Comparison of ENCODE assay signal across 16 cellular contexts in genomic region chr3:172359231-172359630, GRCh38.
DNase-seq lines count a peak whose midpoint lies in the region; ATAC-seq, FAIRE-seq and TF ChIP-seq lines count a peak whose summit lies in the region.
"Had no signal": no experiment of that assay in that cellular context is flagged by ENCODE, and none has a peak within 500 bp of the region (broad histone marks: within the 10 kb centered on the region; RNA-seq: fewer than 3 reads in every experiment).

No MANE protein-coding gene starts in this region.

- no peaks in the 10 kb centered on the region for H3K9me3 ChIP-seq in kidney (ENCODE audit: control insufficient read depth in 1 of 2, low read length in 2 of 2)
- H3K9me3 ChIP-seq: HAP-1, Peyer's patch had no signal

- no peak overlapping the region for H3K9ac ChIP-seq in kidney (ENCODE audit: low read length in 2 of 2)

- H3K27ac ChIP-seq in C4-2B (no peak overlapping the region), kidney (ENCODE audit: low read depth in 2 of 2, low read length in 2 of 2) (no peak overlapping the region)
- H3K27ac ChIP-seq: Peyer's patch had no signal

- H3K36me3 ChIP-seq in kidney (ENCODE audit: control insufficient read depth in 1 of 2, insufficient read depth in 2 of 2, low read length in 2 of 2) = peaks cover 6 to 15% of the 10 kb centered on the region in 2 donors

- FAIRE-seq in kidney (lab: Jason Lieb, UNC) = no peak

- peak; percentile 21 for DNase-seq in cerebellar cortex (ENCODE audit: low spot score)
- no peak for DNase-seq in kidney
- no peak for DNase-seq in MV-4-11 (lab: John Stamatoyannopoulos, UW)
- DNase-seq: CD8-positive, alpha-beta memory T cell; EL; NCI-H1436 treated with DMSO at 0.1 percent for 48 hours; NCI-H446 treated with DMSO at 0.1 percent for 48 hours; NCI-H82; Peyer's patch; SHP77 treated with DMSO at 0.1 percent for 48 hours had no signal

- intact Hi-C loops in kidney (cut with DNase I) = no loop called here

- TF ChIP-seq EP300 in Ishikawa (IDR thresholded peaks at IDR 0.05; ENCODE audit: borderline replicate concordance) = no peak

- ATAC-seq in HG02970 (IDR thresholded peaks at IDR 0.05; ENCODE audit: low FRiP score, unreplicated experiment) = no peak
- no peak for ATAC-seq in GM18868 (IDR thresholded peaks at IDR 0.05; ENCODE audit: unreplicated experiment)
- no peak for ATAC-seq in HG03565 (IDR thresholded peaks at IDR 0.05; ENCODE audit: unreplicated experiment)

- no peak overlapping the region for H3K4me3 ChIP-seq in kidney (ENCODE audit: low read length in 2 of 2)
- H3K4me3 ChIP-seq: HAP-1, Peyer's patch had no signal

- H3K4me1 ChIP-seq in kidney (ENCODE audit: control insufficient read depth in 1 of 2, insufficient read depth in 1 of 2, low read depth in 1 of 2, low read length in 2 of 2) = peaks cover 0 to 20% of the 10 kb centered on the region in 2 donors
- H3K4me1 ChIP-seq: HAP-1 had no signal

- TF ChIP-seq RAD21 in Ishikawa (IDR thresholded peaks at IDR 0.05; ENCODE audit: low read depth) = peak; percentile 16; the same call in 1 of the 2 replicates

- TF ChIP-seq CTCF in C4-2B (conservative IDR thresholded peaks at IDR 0.05) (peak; percentile 25), kidney (IDR thresholded peaks at IDR 0.05; ENCODE audit: borderline replicate concordance, extremely low read depth, insufficient read depth) (peak; percentile 6)

TF ChIP-seq in Ishikawa, 13 proteins besides CTCF, POLR2A, EP300 and RAD21:
- TF ChIP-seq EGR1 (IDR thresholded peaks at IDR 0.05) (no peak), FOXM1 (IDR thresholded peaks at IDR 0.05; ENCODE audit: borderline replicate concordance, low read depth) (no peak), TEAD4 (IDR thresholded peaks at IDR 0.05) (no peak), MAX (IDR thresholded peaks at IDR 0.05) (no peak), TAF1 (IDR thresholded peaks at IDR 0.05; ENCODE audit: low read depth) (no peak)
